8 cellular contexts compared by ENCODE assay signal in genomic region chr7:130489140-130489967, GRCh38. TPM values are rescaled to one million over a fixed set of nuclear protein-coding genes. Genes with fewer than 3 reads are reported as not detected.
DNase-seq lines count a peak whose midpoint lies in the region; ATAC-seq, FAIRE-seq and TF ChIP-seq lines count a peak whose summit lies in the region.
"Had no signal": no experiment of that assay in that cellular context is flagged by ENCODE, and none has a peak within 500 bp of the region (broad histone marks: within the 10 kb centered on the region; RNA-seq: fewer than 3 reads in every experiment).

No MANE protein-coding gene starts in this region.

- 0 out of 2 replicates have a peak overlapping the region, but pooled peaks have one; percentile 49 for H3K4me3 ChIP-seq in HUES48 (ENCODE audit: low read depth, low read length)
- peak overlapping the region; percentile 17 for H3K4me3 ChIP-seq in astrocyte (ENCODE audit: insufficient read depth, low read depth, low read length)
- H3K4me3 ChIP-seq in subcutaneous abdominal adipose tissue (ENCODE audit: low read depth in 1 of 5, low read length in 5 of 5), result no peak overlapping the region
- no peak overlapping the region for H3K4me3 ChIP-seq in prostate gland

- H3K79me2 ChIP-seq in astrocyte (ENCODE audit: insufficient read depth, low read length), result peaks cover 27% of the 10 kb centered on the region

- TF ChIP-seq CTCF in astrocyte (IDR thresholded peaks at IDR 0.05; ENCODE audit: insufficient read depth, low read depth, low read length), result no peak
- no peak for TF ChIP-seq CTCF in natural killer cell (IDR thresholded peaks at IDR 0.05)
- no peak for TF ChIP-seq CTCF in prostate gland (IDR thresholded peaks at IDR 0.05)

- H4K20me1 ChIP-seq in astrocyte (ENCODE audit: insufficient read depth, low read length), result peaks cover 21% of the 10 kb centered on the region

- FAIRE-seq in astrocyte (lab: Jason Lieb, UNC), result peak; percentile 69
- FAIRE-seq in GM12891 (lab: Jason Lieb, UNC), result no peak

- 38% methylated on average over 10 of the region's 10 CpGs for WGBS in prostate gland

- no peaks in the 10 kb centered on the region for H3K36me3 Mint-ChIP-seq in astrocyte (ENCODE audit: low read depth, unreplicated experiment)
- H3K36me3 Mint-ChIP-seq in natural killer cell, result no peaks in the 10 kb centered on the region

- peaks cover 5% of the 10 kb centered on the region for H3K9me3 ChIP-seq in HUES48 (ENCODE audit: control insufficient read depth, insufficient read depth, low read length)
- H3K9me3 ChIP-seq in astrocyte (ENCODE audit: insufficient read depth, low read depth, low read length), result peaks cover 2% of the 10 kb centered on the region
- peaks cover 0 to 5% (median 0%) of the 10 kb centered on the region in 5 donors for H3K9me3 ChIP-seq in subcutaneous abdominal adipose tissue (ENCODE audit: control insufficient read depth in 5 of 5, low read length in 5 of 5)
- no peaks in the 10 kb centered on the region for H3K9me3 ChIP-seq in prostate gland
- H3K9me3 ChIP-seq: stomach had no signal

- peaks cover 13% of the 10 kb centered on the region; the same call in 1 of the 2 replicates for H3K4me1 ChIP-seq in HUES48 (ENCODE audit: control insufficient read depth, insufficient read depth, low read length)
- peaks cover 38% of the 10 kb centered on the region for H3K4me1 ChIP-seq in astrocyte (ENCODE audit: insufficient read depth, low read length)
- H3K4me1 ChIP-seq in subcutaneous abdominal adipose tissue (ENCODE audit: control insufficient read depth in 5 of 5, insufficient read depth in 5 of 5, low read length in 5 of 5), result peaks cover 4 to 64% (median 43%) of the 10 kb centered on the region in 5 donors
- peaks cover 4% of the 10 kb centered on the region for H3K4me1 ChIP-seq in prostate gland (replicated peaks)

- H3K36me3 ChIP-seq in HUES48 (ENCODE audit: control insufficient read depth, insufficient read depth, low read length), result no peaks in the 10 kb centered on the region
- H3K36me3 ChIP-seq in astrocyte (ENCODE audit: insufficient read depth, low read length), result no peaks in the 10 kb centered on the region
- H3K36me3 ChIP-seq in subcutaneous abdominal adipose tissue (ENCODE audit: control insufficient read depth in 5 of 5, insufficient read depth in 5 of 5, low read length in 5 of 5), result no peaks in the 10 kb centered on the region
- no peaks in the 10 kb centered on the region for H3K36me3 ChIP-seq in prostate gland
- H3K36me3 ChIP-seq: stomach had no signal

- ATAC-seq in natural killer cell, result no peak

- no peaks in the 10 kb centered on the region for H3K27me3 Mint-ChIP-seq in astrocyte (ENCODE audit: low read depth, unreplicated experiment)
- H3K27me3 Mint-ChIP-seq in natural killer cell (ENCODE audit: low read depth in 2 of 2), result peaks cover 54 to 70% of the 10 kb centered on the region in 2 donors

- intact Hi-C loops in natural killer cell (cut with micrococcal nuclease), result no loop called here
- intact Hi-C loops in prostate gland (cut with DNase I), result no loop called here

- H3K27ac ChIP-seq in HUES48 (ENCODE audit: low read depth, low read length) (no peak overlapping the region), astrocyte (ENCODE audit: low read depth, low read length) (peak overlapping the region; percentile 82), subcutaneous abdominal adipose tissue (ENCODE audit: low read depth, low read length) (peak overlapping the region; percentile 76), prostate gland (no peak overlapping the region)
- H3K27ac ChIP-seq: stomach had no signal

- H3K27me3 ChIP-seq in HUES48 (ENCODE audit: control insufficient read depth, insufficient read depth, low read length), result peaks cover 33% of the 10 kb centered on the region
- no peaks in the 10 kb centered on the region for H3K27me3 ChIP-seq in astrocyte (ENCODE audit: insufficient read depth, low read length)
- H3K27me3 ChIP-seq in subcutaneous abdominal adipose tissue (ENCODE audit: control insufficient read depth in 5 of 5, insufficient read depth in 4 of 5, low read length in 5 of 5), result no peaks in the 10 kb centered on the region
- no peaks in the 10 kb centered on the region for H3K27me3 ChIP-seq in prostate gland (replicated peaks; ENCODE audit: insufficient read depth)

- TF ChIP-seq POLR2A in GM12891 (IDR thresholded peaks at IDR 0.05; ENCODE audit: low read depth, low read length) (no peak), prostate gland (IDR thresholded peaks at IDR 0.05) (no peak)

- peak overlapping the region; percentile 73 for H3K27ac Mint-ChIP-seq in astrocyte (ENCODE audit: unreplicated experiment)
- H3K27ac Mint-ChIP-seq in natural killer cell, result no peak overlapping the region

- H3K4me3 Mint-ChIP-seq in astrocyte (ENCODE audit: unreplicated experiment), result peak overlapping the region; percentile 42
- H3K4me3 Mint-ChIP-seq in natural killer cell, result no peak overlapping the region

- peak overlapping the region; percentile 65 for H3K4me2 ChIP-seq in astrocyte (ENCODE audit: low read length)

- peak overlapping the region; percentile 40 for H2AFZ ChIP-seq in astrocyte (ENCODE audit: low read depth, low read length)

- peaks cover 37% of the 10 kb centered on the region for H3K4me1 Mint-ChIP-seq in astrocyte (ENCODE audit: low read depth, unreplicated experiment)
- peaks cover 24 to 43% of the 10 kb centered on the region in 2 donors for H3K4me1 Mint-ChIP-seq in natural killer cell

- H3K9ac ChIP-seq in HUES48 (ENCODE audit: low read depth, low read length) (peak overlapping the region; percentile 37; the same call in 1 of the 2 replicates), astrocyte (ENCODE audit: low read length) (peak overlapping the region; percentile 62), subcutaneous abdominal adipose tissue (ENCODE audit: low read length in 5 of 5) (peak overlapping the region in 2 of 5 donors; percentile 43 to 50)

- H3K9me3 Mint-ChIP-seq in astrocyte (ENCODE audit: unreplicated experiment) (no peaks in the 10 kb centered on the region), natural killer cell (no peaks in the 10 kb centered on the region)

- DNase-seq in astrocyte (ENCODE audit: low read depth) (peak; percentile 98), islet precursor cell (peak; percentile 79), GM12891 (ENCODE audit: insufficient read length, low spot score) (no peak), natural killer cell (no peak), prostate gland (ENCODE audit: low spot score) (no peak)
- DNase-seq: stomach had no signal

TF ChIP-seq in GM12891, 5 proteins besides CTCF, POLR2A, EP300 and RAD21:
- no peak for TF ChIP-seq POLR2AphosphoS5 (IDR thresholded peaks at IDR 0.05; ENCODE audit: low read depth, low read length)
- no peak for TF ChIP-seq PAX5 (IDR thresholded peaks at IDR 0.05; ENCODE audit: insufficient read depth, low read length, severe bottlenecking)
- TF ChIP-seq POU2F2 (IDR thresholded peaks at IDR 0.05; ENCODE audit: low read depth, low read length), result no peak
- no peak for TF ChIP-seq SPI1 (IDR thresholded peaks at IDR 0.05; ENCODE audit: low read depth, low read length)
- TF ChIP-seq TAF1 (IDR thresholded peaks at IDR 0.05; ENCODE audit: low read depth, low read length), result no peak

RNA-seq across cellular contexts. Expression of gene MEST, which starts 2.5 kb away (rescaled TPM):
- total RNA-seq in astrocyte (170 and 214 TPM in 2 replicates), natural killer cell (1 to 10 TPM in 1 of 3 donors, under 1 TPM in 2; 0.55 to 2.2 (median 0.70) TPM), prostate gland (10 to 100 TPM; 31.1 to 41.6 TPM)
- 18.0 TPM for polyA plus RNA-seq in GM12891 (2012; ENCODE audit: low read depth, missing spikeins)

RNA-seq across cellular contexts. Expression of gene CEP41, which starts 48.5 kb away (rescaled TPM):
- total RNA-seq in astrocyte (16.4 and 17.3 TPM in 2 replicates), natural killer cell (10 to 100 TPM in 2 of 3 donors, 1 to 10 TPM in 1; 8.7 to 14.2 (median 11.2) TPM), prostate gland (10 to 100 TPM in 1 of 2 donors, 1 to 10 TPM in 1; 6.6 to 16.2 TPM)
- 7.8 TPM for polyA plus RNA-seq in GM12891 (2012; ENCODE audit: low read depth, missing spikeins)

Comparison
In these comparisons a context has a peak if more than half of its experiments do, and no peak if none do; other contexts are left out.
1. H3K27ac ChIP-seq: peak in astrocyte (single experiment) and subcutaneous abdominal adipose tissue (single experiment); none in HUES48 (single experiment) and prostate gland (0 of 2).
2. H3K4me3 ChIP-seq: peak in HUES48 (single experiment) and astrocyte (single experiment); none in subcutaneous abdominal adipose tissue (0 of 5) and prostate gland (0 of 2).
3. DNase-seq: peak in astrocyte (single experiment) and islet precursor cell (single experiment); none in GM12891 (single experiment), natural killer cell (single experiment) and prostate gland (single experiment).
4. RNA of gene MEST, which starts 2.5 kb away (total RNA-seq): 170 to 214 TPM in astrocyte and 31.1 to 41.6 TPM in prostate gland; 0.55 to 2.2 TPM in natural killer cell; every median in the first group is over 10 times any median in the second.